ENCODE assay signal across 1 cellular context in the genomic region with DNA sequence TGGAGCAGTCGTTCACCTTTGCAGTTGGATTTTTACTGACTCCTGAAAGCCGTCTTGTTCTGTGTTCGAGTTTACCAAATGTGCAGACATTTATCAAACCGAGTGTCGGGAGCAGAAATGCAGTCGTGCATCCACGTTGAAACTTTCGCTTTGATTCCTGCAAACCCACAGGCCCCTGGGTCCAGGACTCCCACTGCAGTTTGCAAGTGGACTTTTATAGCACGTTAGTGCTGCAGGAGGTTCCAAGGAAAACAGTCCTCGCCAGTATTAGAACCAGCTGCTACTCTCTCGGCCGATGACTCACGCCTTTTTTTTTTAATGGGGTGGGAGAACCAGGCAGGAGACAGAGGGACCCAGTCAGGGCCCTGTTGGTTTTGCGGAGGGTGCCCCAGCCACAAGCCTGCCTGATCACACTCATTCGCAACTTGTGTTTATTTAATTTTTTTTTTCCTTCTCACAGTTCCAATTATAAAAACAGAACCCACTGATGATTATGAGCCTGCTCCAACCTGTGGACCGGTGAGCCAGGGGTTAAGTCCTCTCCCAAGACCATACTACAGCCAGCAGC.
TF ChIP-seq lines count a peak whose summit lies in the region.

No MANE protein-coding gene starts in this region.

TF ChIP-seq in WTC11, 78 proteins besides CTCF, POLR2A, EP300 and RAD21 (continued from another document):
- TF ChIP-seq, protein P1, sequence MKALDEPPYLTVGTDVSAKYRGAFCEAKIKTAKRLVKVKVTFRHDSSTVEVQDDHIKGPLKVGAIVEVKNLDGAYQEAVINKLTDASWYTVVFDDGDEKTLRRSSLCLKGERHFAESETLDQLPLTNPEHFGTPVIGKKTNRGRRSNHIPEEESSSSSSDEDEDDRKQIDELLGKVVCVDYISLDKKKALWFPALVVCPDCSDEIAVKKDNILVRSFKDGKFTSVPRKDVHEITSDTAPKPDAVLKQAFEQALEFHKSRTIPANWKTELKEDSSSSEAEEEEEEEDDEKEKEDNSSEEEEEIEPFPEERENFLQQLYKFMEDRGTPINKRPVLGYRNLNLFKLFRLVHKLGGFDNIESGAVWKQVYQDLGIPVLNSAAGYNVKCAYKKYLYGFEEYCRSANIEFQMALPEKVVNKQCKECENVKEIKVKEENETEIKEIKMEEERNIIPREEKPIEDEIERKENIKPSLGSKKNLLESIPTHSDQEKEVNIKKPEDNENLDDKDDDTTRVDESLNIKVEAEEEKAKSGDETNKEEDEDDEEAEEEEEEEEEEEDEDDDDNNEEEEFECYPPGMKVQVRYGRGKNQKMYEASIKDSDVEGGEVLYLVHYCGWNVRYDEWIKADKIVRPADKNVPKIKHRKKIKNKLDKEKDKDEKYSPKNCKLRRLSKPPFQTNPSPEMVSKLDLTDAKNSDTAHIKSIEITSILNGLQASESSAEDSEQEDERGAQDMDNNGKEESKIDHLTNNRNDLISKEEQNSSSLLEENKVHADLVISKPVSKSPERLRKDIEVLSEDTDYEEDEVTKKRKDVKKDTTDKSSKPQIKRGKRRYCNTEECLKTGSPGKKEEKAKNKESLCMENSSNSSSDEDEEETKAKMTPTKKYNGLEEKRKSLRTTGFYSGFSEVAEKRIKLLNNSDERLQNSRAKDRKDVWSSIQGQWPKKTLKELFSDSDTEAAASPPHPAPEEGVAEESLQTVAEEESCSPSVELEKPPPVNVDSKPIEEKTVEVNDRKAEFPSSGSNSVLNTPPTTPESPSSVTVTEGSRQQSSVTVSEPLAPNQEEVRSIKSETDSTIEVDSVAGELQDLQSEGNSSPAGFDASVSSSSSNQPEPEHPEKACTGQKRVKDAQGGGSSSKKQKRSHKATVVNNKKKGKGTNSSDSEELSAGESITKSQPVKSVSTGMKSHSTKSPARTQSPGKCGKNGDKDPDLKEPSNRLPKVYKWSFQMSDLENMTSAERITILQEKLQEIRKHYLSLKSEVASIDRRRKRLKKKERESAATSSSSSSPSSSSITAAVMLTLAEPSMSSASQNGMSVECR (CRISPR knock-in tag; IDR thresholded peaks at IDR 0.05; ENCODE audit: borderline replicate concordance): no peak
- TF ChIP-seq, protein P2, sequence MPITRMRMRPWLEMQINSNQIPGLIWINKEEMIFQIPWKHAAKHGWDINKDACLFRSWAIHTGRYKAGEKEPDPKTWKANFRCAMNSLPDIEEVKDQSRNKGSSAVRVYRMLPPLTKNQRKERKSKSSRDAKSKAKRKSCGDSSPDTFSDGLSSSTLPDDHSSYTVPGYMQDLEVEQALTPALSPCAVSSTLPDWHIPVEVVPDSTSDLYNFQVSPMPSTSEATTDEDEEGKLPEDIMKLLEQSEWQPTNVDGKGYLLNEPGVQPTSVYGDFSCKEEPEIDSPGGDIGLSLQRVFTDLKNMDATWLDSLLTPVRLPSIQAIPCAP (CRISPR knock-in tag; IDR thresholded peaks at IDR 0.05): no peak
- TF ChIP-seq NFYB (CRISPR knock-in tag; conservative IDR thresholded peaks at IDR 0.05; ENCODE audit: low read depth) (no peak), SMAD4 (CRISPR knock-in tag; IDR thresholded peaks at IDR 0.05) (no peak)
TF ChIP-seq in WTC11: peak in this region for 0.
